11 cellular contexts compared by ENCODE assay signal in the genomic region with DNA sequence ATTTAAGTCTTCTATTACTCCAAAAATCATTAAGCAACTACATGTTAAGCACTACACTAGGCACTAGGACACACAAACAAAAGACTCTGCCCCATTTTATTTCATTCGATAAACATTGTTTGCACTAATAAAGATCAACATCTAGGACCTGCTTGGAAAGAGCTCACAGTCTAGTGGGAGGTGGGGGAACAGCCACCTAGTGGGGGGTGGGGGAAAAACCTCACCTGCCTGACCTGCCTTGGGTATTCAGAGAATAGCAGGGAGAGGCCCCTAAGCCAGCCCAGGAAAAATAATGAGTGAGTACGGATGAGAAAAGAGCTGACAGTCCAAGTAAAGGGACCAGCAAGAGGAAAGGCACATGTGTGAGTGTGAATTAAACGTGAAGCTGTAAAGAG. TPM values are rescaled to one million over a fixed set of nuclear protein-coding genes. Genes with fewer than 3 reads are reported as not detected.
DNase-seq lines count a peak whose midpoint lies in the region; ATAC-seq lines count a peak whose summit lies in the region.
"Had no signal": no experiment of that assay in that cellular context is flagged by ENCODE, and none has a peak within 500 bp of the region (broad histone marks: within the 10 kb centered on the region; RNA-seq: fewer than 3 reads in every experiment).

No MANE protein-coding gene starts in this region.

- H3K4me1 Mint-ChIP-seq in activated T-cell treated with anti-CD3 and anti-CD28 coated beads, Interleukin-2, amount 50 U/mL, for 72 hours (ENCODE audit: low read depth), result no peaks in the 10 kb centered on the region
- H3K4me1 Mint-ChIP-seq in immature natural killer cell, result no peaks in the 10 kb centered on the region
- H3K4me1 Mint-ChIP-seq: activated naive CD8-positive, alpha-beta T cell treated with anti-CD3 and anti-CD28 coated beads, Interleukin-2, amount 10 ng/mL, durations not matched to agents 7 days and 5 days had no signal

- H3K27me3 Mint-ChIP-seq in activated T-cell treated with anti-CD3 and anti-CD28 coated beads, Interleukin-2, amount 50 U/mL, for 72 hours (ENCODE audit: low read depth), result no peaks in the 10 kb centered on the region
- H3K27me3 Mint-ChIP-seq in immature natural killer cell (ENCODE audit: low read depth in 3 of 3), result no peaks in the 10 kb centered on the region
- H3K27me3 Mint-ChIP-seq: activated CD4-positive, alpha-beta memory T cell treated with anti-CD3 and anti-CD28 coated beads for 36 hours; activated naive CD8-positive, alpha-beta T cell treated with anti-CD3 and anti-CD28 coated beads, Interleukin-2, amount 10 ng/mL, durations not matched to agents 7 days and 5 days had no signal

- DNase-seq in activated T-cell treated with anti-CD3 and anti-CD28 coated beads, Interleukin-2, amount 50 U/mL, for 72 hours, result peak; percentile 4 to 9
- no peak for DNase-seq in activated T-cell treated with anti-CD3 and anti-CD28 coated beads, Interleukin-2, amount 50 U/mL, for 48 hours
- peak; percentile 22 for DNase-seq in NAMALWA (ENCODE audit: low spot score)
- DNase-seq in cerebellar cortex (ENCODE audit: low spot score), result peak; percentile 4
- peak; percentile 35 for DNase-seq in stimulated activated CD8-positive, alpha-beta memory T cell treated with anti-CD3 and anti-CD28 coated beads, Interleukin-4, amount 100 ng/mL, for 48 hours
- no peak for DNase-seq in immature natural killer cell
- DNase-seq in activated CD4-positive, CD25-positive, alpha-beta regulatory T cell treated with anti-CD3 and anti-CD28 coated beads, Interleukin-2, amount 50 U/mL, for 72 hours, result no peak
- DNase-seq in islet precursor cell, result no peak
- DNase-seq: activated CD4-positive, alpha-beta memory T cell treated with anti-CD3 and anti-CD28 coated beads for 36 hours; activated naive CD8-positive, alpha-beta T cell treated with anti-CD3 and anti-CD28 coated beads, Interleukin-2, amount 10 ng/mL, durations not matched to agents 7 days and 5 days; tibial artery had no signal

- no peaks in the 10 kb centered on the region for H3K9me3 Mint-ChIP-seq in activated T-cell treated with anti-CD3 and anti-CD28 coated beads, Interleukin-2, amount 50 U/mL, for 72 hours
- H3K9me3 Mint-ChIP-seq in immature natural killer cell, result no peaks in the 10 kb centered on the region
- H3K9me3 Mint-ChIP-seq: activated CD4-positive, alpha-beta memory T cell treated with anti-CD3 and anti-CD28 coated beads for 36 hours; activated naive CD8-positive, alpha-beta T cell treated with anti-CD3 and anti-CD28 coated beads, Interleukin-2, amount 10 ng/mL, durations not matched to agents 7 days and 5 days had no signal

- H3K36me3 Mint-ChIP-seq in activated T-cell treated with anti-CD3 and anti-CD28 coated beads, Interleukin-2, amount 50 U/mL, for 72 hours (ENCODE audit: insufficient read depth in 2 of 2), result no peaks in the 10 kb centered on the region
- no peaks in the 10 kb centered on the region for H3K36me3 Mint-ChIP-seq in immature natural killer cell
- H3K36me3 Mint-ChIP-seq: activated CD4-positive, alpha-beta memory T cell treated with anti-CD3 and anti-CD28 coated beads for 36 hours; activated naive CD8-positive, alpha-beta T cell treated with anti-CD3 and anti-CD28 coated beads, Interleukin-2, amount 10 ng/mL, durations not matched to agents 7 days and 5 days had no signal

- no peak overlapping the region for H3K27ac Mint-ChIP-seq in activated T-cell treated with anti-CD3 and anti-CD28 coated beads, Interleukin-2, amount 50 U/mL, for 72 hours
- no peak overlapping the region for H3K27ac Mint-ChIP-seq in immature natural killer cell
- H3K27ac Mint-ChIP-seq: activated CD4-positive, alpha-beta memory T cell treated with anti-CD3 and anti-CD28 coated beads for 36 hours; activated naive CD8-positive, alpha-beta T cell treated with anti-CD3 and anti-CD28 coated beads, Interleukin-2, amount 10 ng/mL, durations not matched to agents 7 days and 5 days had no signal

- no peak overlapping the region for H3K4me3 Mint-ChIP-seq in activated T-cell treated with anti-CD3 and anti-CD28 coated beads, Interleukin-2, amount 50 U/mL, for 72 hours
- H3K4me3 Mint-ChIP-seq in immature natural killer cell, result no peak overlapping the region
- H3K4me3 Mint-ChIP-seq: activated CD4-positive, alpha-beta memory T cell treated with anti-CD3 and anti-CD28 coated beads for 36 hours; activated naive CD8-positive, alpha-beta T cell treated with anti-CD3 and anti-CD28 coated beads, Interleukin-2, amount 10 ng/mL, durations not matched to agents 7 days and 5 days had no signal

- ATAC-seq in activated T-cell treated with anti-CD3 and anti-CD28 coated beads, Interleukin-2, amount 50 U/mL, for 72 hours (replicated peaks in 1 of 2), result no peak

RNA-seq across cellular contexts. Expression of gene PRDM5, which starts 52.2 kb away (rescaled TPM):
- total RNA-seq in activated T-cell treated with anti-CD3 and anti-CD28 coated beads, Interleukin-2, amount 50 U/mL, for 72 hours, result under 1 TPM; 0.35 to 0.60 TPM
- polyA plus RNA-seq in immature natural killer cell, result under 1 TPM in 1 of 3 donors, not detected in 2; 0.08 TPM

Comparison
In these comparisons a context has a peak if more than half of its experiments do, and no peak if none do; other contexts are left out.
1. DNase-seq: peak in activated T-cell treated with anti-CD3 and anti-CD28 coated beads, Interleukin-2, amount 50 U/mL, for 72 hours (2 of 2), NAMALWA (single experiment), cerebellar cortex (single experiment) and stimulated activated CD8-positive, alpha-beta memory T cell treated with anti-CD3 and anti-CD28 coated beads, Interleukin-4, amount 100 ng/mL, for 48 hours (single experiment); none in activated T-cell treated with anti-CD3 and anti-CD28 coated beads, Interleukin-2, amount 50 U/mL, for 48 hours (0 of 2), immature natural killer cell (0 of 3), activated CD4-positive, CD25-positive, alpha-beta regulatory T cell treated with anti-CD3 and anti-CD28 coated beads, Interleukin-2, amount 50 U/mL, for 72 hours (single experiment) and islet precursor cell (single experiment).